In genomic region chr1:33258788-33259274, GRCh38 we compare ENCODE assay signal across 11 cellular contexts. TPM values are rescaled to one million over a fixed set of nuclear protein-coding genes. Genes with fewer than 3 reads are reported as not detected.
DNase-seq lines count a peak whose midpoint lies in the region; ATAC-seq and TF ChIP-seq lines count a peak whose summit lies in the region.
"Had no signal": no experiment of that assay in that cellular context is flagged by ENCODE, and none has a peak within 500 bp of the region (broad histone marks: within the 10 kb centered on the region; RNA-seq: fewer than 3 reads in every experiment).

No MANE protein-coding gene starts in this region.

- ATAC-seq in GM19455 (IDR thresholded peaks at IDR 0.05; ENCODE audit: unreplicated experiment): no peak
- ATAC-seq: activated T-cell treated with anti-CD3 and anti-CD28 coated beads, Interleukin-2, amount 50 U/mL, for 72 hours had no signal

- H3K4me1 ChIP-seq in CD4-positive, alpha-beta memory T cell (ENCODE audit: insufficient read depth, low read length): peaks cover 35% of the 10 kb centered on the region
- H3K4me1 ChIP-seq in Karpas-422 (ENCODE audit: low read length): peaks cover 29% of the 10 kb centered on the region
- peaks cover 13% of the 10 kb centered on the region for H3K4me1 ChIP-seq in colonic mucosa
- peaks cover 22% of the 10 kb centered on the region for H3K4me1 ChIP-seq in neural progenitor cell

- peaks cover 27 to 50% (median 38%) of the 10 kb centered on the region in 4 donors for H3K4me1 Mint-ChIP-seq in CD4-positive, alpha-beta memory T cell
- H3K4me1 Mint-ChIP-seq in neural progenitor cell: peaks cover 42% of the 10 kb centered on the region

- peak overlapping the region in 7 of 8 donors; percentile 31 to 100 (median 53) for H3K4me3 Mint-ChIP-seq in CD4-positive, alpha-beta memory T cell
- peak overlapping the region; percentile 100 for H3K4me3 Mint-ChIP-seq in neural progenitor cell

- CTCF ChIA-PET in CD4-positive, alpha-beta memory T cell (lab: Charles Lee; ENCODE audit: partially characterized antibody): no interaction called here

- no peaks in the 10 kb centered on the region for H3K9me3 ChIP-seq in CD4-positive, alpha-beta memory T cell (ENCODE audit: control insufficient read depth in 1 of 2, low read length in 2 of 2)
- no peaks in the 10 kb centered on the region for H3K9me3 ChIP-seq in Karpas-422 (ENCODE audit: low read length)
- no peaks in the 10 kb centered on the region for H3K9me3 ChIP-seq in colonic mucosa
- no peaks in the 10 kb centered on the region for H3K9me3 ChIP-seq in neural progenitor cell (ENCODE audit: low read depth)

- H3K36me3 Mint-ChIP-seq in CD4-positive, alpha-beta memory T cell: peaks cover 0 to 12% of the 10 kb centered on the region in 2 donors
- H3K36me3 Mint-ChIP-seq in neural progenitor cell: peaks cover 12% of the 10 kb centered on the region

- no peak overlapping the region for H3K4me3 ChIP-seq in CD4-positive, alpha-beta memory T cell (ENCODE audit: low read length in 2 of 2)
- H3K4me3 ChIP-seq in Karpas-422 (ENCODE audit: low read length) (no peak overlapping the region), colonic mucosa (no peak overlapping the region), neural progenitor cell (no peak overlapping the region)

- H3K9me3 Mint-ChIP-seq in CD4-positive, alpha-beta memory T cell: peaks cover 0 to 4% (median 0%) of the 10 kb centered on the region in 8 donors
- H3K9me3 Mint-ChIP-seq in neural progenitor cell: peaks cover 4% of the 10 kb centered on the region
- H3K9me3 Mint-ChIP-seq: activated T-cell treated with anti-CD3 and anti-CD28 coated beads, Interleukin-2, amount 50 U/mL, for 72 hours; stimulated activated naive CD8-positive, alpha-beta T cell treated with anti-CD3 and anti-CD28 coated beads, Interleukin-15, Interleukin-2, amounts not matched to agents 100 ng/mL and 50 ng/mL, for 24 hours had no signal

- no peak overlapping the region for H3K27ac ChIP-seq in CD4-positive, alpha-beta memory T cell (ENCODE audit: low read depth, low read length)
- no peak overlapping the region for H3K27ac ChIP-seq in Karpas-422 (ENCODE audit: low read length)
- H3K27ac ChIP-seq in colonic mucosa: no peak overlapping the region
- no peak overlapping the region for H3K27ac ChIP-seq in neural progenitor cell

- no peaks in the 10 kb centered on the region for H3K36me3 ChIP-seq in CD4-positive, alpha-beta memory T cell (ENCODE audit: insufficient read depth, low read length)
- no peaks in the 10 kb centered on the region for H3K36me3 ChIP-seq in Karpas-422 (ENCODE audit: insufficient read depth, low read length)
- no peaks in the 10 kb centered on the region for H3K36me3 ChIP-seq in colonic mucosa
- no peaks in the 10 kb centered on the region for H3K36me3 ChIP-seq in neural progenitor cell

- H3K9ac ChIP-seq in Karpas-422 (ENCODE audit: low read length) (no peak overlapping the region), colonic mucosa (ENCODE audit: low read depth in 2 of 2, low read length in 2 of 2) (no peak overlapping the region), neural progenitor cell (no peak overlapping the region)

- H3K79me2 ChIP-seq in Karpas-422 (ENCODE audit: low read length): peaks cover 26% of the 10 kb centered on the region
- H3K79me2 ChIP-seq in neural progenitor cell (ENCODE audit: low read depth): peaks cover 68% of the 10 kb centered on the region

- H3K27me3 ChIP-seq in CD4-positive, alpha-beta memory T cell (ENCODE audit: insufficient read depth, low read length): no peaks in the 10 kb centered on the region
- H3K27me3 ChIP-seq in Karpas-422 (ENCODE audit: low read length): no peaks in the 10 kb centered on the region
- H3K27me3 ChIP-seq in colonic mucosa: no peaks in the 10 kb centered on the region
- no peaks in the 10 kb centered on the region for H3K27me3 ChIP-seq in neural progenitor cell

- H3F3A ChIP-seq in neural progenitor cell (ENCODE audit: low read depth): peaks cover 16% of the 10 kb centered on the region

- no peaks in the 10 kb centered on the region for H3K9me2 ChIP-seq in Karpas-422 (replicated peaks; ENCODE audit: insufficient read depth, low read length)

- intact Hi-C loops in CD4-positive, alpha-beta memory T cell (cut with micrococcal nuclease): loop anchor here (5.0 kb wide), 1 partner anchor 222 kb away; the partner anchor contains the start of gene AK2
- intact Hi-C loops in colonic mucosa (cut with DNase I): no loop called here

- TF ChIP-seq CTCF in colonic mucosa (IDR thresholded peaks at IDR 0.05) (no peak), neural progenitor cell (IDR thresholded peaks at IDR 0.05) (no peak)

- H2AFZ ChIP-seq in Karpas-422 (ENCODE audit: low read length) (no peak overlapping the region), neural progenitor cell (replicated peaks) (no peak overlapping the region)

- H3K27ac Mint-ChIP-seq in CD4-positive, alpha-beta memory T cell: peak overlapping the region in 3 of 7 donors; percentile 28 to 73 (median 31)
- no peak overlapping the region for H3K27ac Mint-ChIP-seq in neural progenitor cell
- H3K27ac Mint-ChIP-seq: stimulated activated naive CD8-positive, alpha-beta T cell treated with anti-CD3 and anti-CD28 coated beads, Interleukin-15, Interleukin-2, amounts not matched to agents 100 ng/mL and 50 ng/mL, for 24 hours had no signal

- H3K4me2 ChIP-seq in Karpas-422 (ENCODE audit: low read depth, low read length, poor library complexity, severe bottlenecking): peak overlapping the region; percentile 86
- H3K4me2 ChIP-seq in neural progenitor cell: peak overlapping the region; percentile 86

- H4K20me1 ChIP-seq in Karpas-422 (ENCODE audit: insufficient read depth, low read depth, low read length) (peaks cover 7% of the 10 kb centered on the region; the same call in 1 of the 2 replicates), neural progenitor cell (ENCODE audit: low read depth) (peaks cover 58% of the 10 kb centered on the region)

- POLR2A ChIA-PET in CD4-positive, alpha-beta memory T cell (lab: Charles Lee; ENCODE audit: partially characterized antibody): no interaction called here

- no peak for DNase-seq in CD4-positive, alpha-beta memory T cell
- DNase-seq in Karpas-422: no peak
- peak; percentile 29 for DNase-seq in colonic mucosa
- no peak for DNase-seq in neural progenitor cell (ENCODE audit: low spot score)
- no peak for DNase-seq in HT-29 (ENCODE audit: low spot score)
- no peak for DNase-seq in effector CD4-positive, alpha-beta T cell
- DNase-seq in iPS-NIHi7 (ENCODE audit: extremely low spot score): no peak
- DNase-seq: activated T-cell treated with anti-CD3 and anti-CD28 coated beads, Interleukin-2, amount 50 U/mL, for 72 hours; nucleus accumbens had no signal

- H3K27me3 Mint-ChIP-seq in CD4-positive, alpha-beta memory T cell: peaks cover 0 to 2% of the 10 kb centered on the region in 2 donors
- peaks cover 6% of the 10 kb centered on the region for H3K27me3 Mint-ChIP-seq in neural progenitor cell (ENCODE audit: insufficient read depth, low read depth)
- H3K27me3 Mint-ChIP-seq: stimulated activated naive CD8-positive, alpha-beta T cell treated with anti-CD3 and anti-CD28 coated beads, Interleukin-15, Interleukin-2, amounts not matched to agents 100 ng/mL and 50 ng/mL, for 24 hours had no signal

RNA-seq across cellular contexts. Expression of gene ZNF362, which starts 2.5 kb away (rescaled TPM):
- total RNA-seq in CD4-positive, alpha-beta memory T cell: 10 to 100 TPM; 24.4 to 25.8 TPM
- 10 to 100 TPM in 1 of 2 donors, 1 to 10 TPM in 1; 7.1 to 25.9 TPM for polyA plus RNA-seq in CD4-positive, alpha-beta memory T cell
- total RNA-seq in Karpas-422 (2014; rRNA removed; shearing (Covaris generic); ENCODE audit: low replicate concordance): 14.3 and 16.7 TPM in 2 replicates
- total RNA-seq in colonic mucosa: 1 to 10 TPM; 8.9 to 9.8 TPM
- 10.9 and 27.9 TPM in 2 replicates for total RNA-seq in neural progenitor cell (ENCODE audit: low replicate concordance)
- 1.2 and 1.3 TPM in 2 replicates for total RNA-seq in HT-29 (2014; rRNA removed; shearing (Covaris generic))
